ENCODE assay signal across 1 cellular context in genomic region chr1:78652019-78652560, GRCh38.
TF ChIP-seq lines count a peak whose summit lies in the region.

No MANE protein-coding gene starts in this region.

TF ChIP-seq in HepG2, 621 proteins besides CTCF, POLR2A, EP300 and RAD21:
- no peak for TF ChIP-seq ZNF407 (CRISPR knock-in tag; IDR thresholded peaks at IDR 0.05; ENCODE audit: not compliant biosample characterization)
- TF ChIP-seq SMAD1 (CRISPR knock-in tag; IDR thresholded peaks at IDR 0.05; ENCODE audit: borderline replicate concordance, low read depth): no peak
- TF ChIP-seq ETV6 (CRISPR knock-in tag; conservative IDR thresholded peaks at IDR 0.05): no peak
- no peak for TF ChIP-seq ZNF83 (CRISPR knock-in tag; IDR thresholded peaks at IDR 0.05; ENCODE audit: borderline replicate concordance)
- no peak for TF ChIP-seq TP53 (CRISPR knock-in tag; conservative IDR thresholded peaks at IDR 0.05)
- no peak for TF ChIP-seq RARG (CRISPR knock-in tag; IDR thresholded peaks at IDR 0.05; ENCODE audit: low read depth)
- no peak for TF ChIP-seq ZNF33A (CRISPR knock-in tag; IDR thresholded peaks at IDR 0.05; ENCODE audit: borderline replicate concordance)
- no peak for TF ChIP-seq BRCA1 (CRISPR knock-in tag; IDR thresholded peaks at IDR 0.05)
- TF ChIP-seq KDM1A (CRISPR knock-in tag; IDR thresholded peaks at IDR 0.05): no peak
- TF ChIP-seq ZNF282 (IDR thresholded peaks at IDR 0.05; ENCODE audit: partially characterized antibody): no peak
- TF ChIP-seq DNMT3B (CRISPR knock-in tag; conservative IDR thresholded peaks at IDR 0.05): no peak
- no peak for TF ChIP-seq THRA (CRISPR knock-in tag; IDR thresholded peaks at IDR 0.05; ENCODE audit: borderline replicate concordance)
- no peak for TF ChIP-seq NR0B2 (CRISPR knock-in tag; IDR thresholded peaks at IDR 0.05)
- no peak for TF ChIP-seq ZNF224 (CRISPR knock-in tag; IDR thresholded peaks at IDR 0.05)
- TF ChIP-seq NPAS2 (CRISPR knock-in tag; IDR thresholded peaks at IDR 0.05; ENCODE audit: borderline replicate concordance): no peak
- no peak for TF ChIP-seq EEA1 (CRISPR knock-in tag; IDR thresholded peaks at IDR 0.05; ENCODE audit: borderline replicate concordance)
- TF ChIP-seq SOX5 (CRISPR knock-in tag; IDR thresholded peaks at IDR 0.05; ENCODE audit: borderline replicate concordance): no peak
- TF ChIP-seq WIZ (CRISPR knock-in tag; IDR thresholded peaks at IDR 0.05): no peak
